Comparison of ENCODE assay signal across 9 cellular contexts in the genomic region with DNA sequence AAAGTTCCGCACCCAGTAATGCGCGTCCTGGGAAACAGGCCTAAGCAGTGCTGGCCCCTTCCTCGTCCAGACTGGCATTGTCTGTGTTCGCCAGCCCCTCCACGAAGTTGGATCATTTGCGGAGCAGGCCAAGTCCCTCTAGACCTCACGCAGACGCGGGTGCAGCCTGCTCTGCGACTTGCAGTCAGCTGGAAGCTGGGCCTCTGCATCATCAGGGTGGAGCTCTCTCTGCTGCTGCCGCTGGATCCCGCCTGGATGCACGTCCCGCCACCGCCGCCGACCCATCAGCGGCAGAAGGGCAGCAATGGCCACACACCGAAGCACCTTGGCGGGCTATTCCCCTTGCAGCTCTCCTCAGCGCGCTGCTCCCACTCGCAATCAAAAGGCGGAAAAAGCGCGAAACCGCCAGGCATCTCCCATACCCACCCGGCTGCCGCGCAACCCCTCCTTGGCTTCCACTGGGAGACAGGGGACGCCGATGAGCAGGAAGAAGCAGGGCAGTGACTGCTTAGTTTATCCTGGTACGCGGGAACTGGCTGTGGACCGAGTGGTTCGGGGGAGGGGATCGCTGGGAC. TPM values are rescaled to one million over a fixed set of nuclear protein-coding genes. Genes with fewer than 3 reads are reported as not detected.
A peak's percentile ranks its signal among the peaks of the same experiment; 100 is the strongest.
DNase-seq lines count a peak whose midpoint lies in the region; ATAC-seq and TF ChIP-seq lines count a peak whose summit lies in the region.
"Had no signal": no experiment of that assay in that cellular context is flagged by ENCODE, and none has a peak within 500 bp of the region (broad histone marks: within the 10 kb centered on the region; RNA-seq: fewer than 3 reads in every experiment).

No MANE protein-coding gene starts in this region.

- DNase-seq in BJ (ENCODE audit: low read depth) (no peak), NCI-H2227 (lab: John Stamatoyannopoulos, UW; ENCODE audit: unreplicated experiment) (peak; percentile 82), esophagus muscularis mucosa (ENCODE audit: extremely low spot score) (peak; percentile 60), nephron progenitor cell (peak; percentile 62), OCI-M2 (lab: John Stamatoyannopoulos, UW; ENCODE audit: unreplicated experiment) (no peak), NCI-H2029 treated with DMSO at 0.1 percent for 48 hours (lab: John Stamatoyannopoulos, UW) (no peak)
- no peak for DNase-seq in stimulated activated CD8-positive, alpha-beta memory T cell treated with anti-CD3 and anti-CD28 coated beads, Interleukin-4, amount 100 ng/mL, for 48 hours

- peaks cover 13% of the 10 kb centered on the region for H3K27me3 Mint-ChIP-seq in nephron progenitor cell (ENCODE audit: low read depth, poor library complexity)

- peaks cover 0 to 12% (median 11%) of the 10 kb centered on the region in 4 donors for H3K4me1 ChIP-seq in esophagus muscularis mucosa

- peak; percentile 48 for TF ChIP-seq CTCF in BJ (IDR thresholded peaks at IDR 0.05; ENCODE audit: insufficient read depth, low read depth, low read length)
- TF ChIP-seq CTCF in esophagus muscularis mucosa (IDR thresholded peaks at IDR 0.05), result no peak
- no peak for TF ChIP-seq CTCF in nephron progenitor cell (IDR thresholded peaks at IDR 0.05)

- CTCF ChIA-PET in BJ (lab: Yijun Ruan, JAX), result interaction anchor here (0.9 to 3.3 kb wide), 6 partner anchors 10 to 261 kb away, joined by 3 to 20 read pairs (median 10); no protein-coding TSS in a partner anchor

- TF ChIP-seq EP300 in esophagus muscularis mucosa (IDR thresholded peaks at IDR 0.05), result no peak

- peak overlapping the region in 2 of 4 donors; percentile 42 to 48 for H3K27ac ChIP-seq in esophagus muscularis mucosa (replicated peaks in 1 of 4)

- peaks cover 35% of the 10 kb centered on the region for H3K4me1 Mint-ChIP-seq in nephron progenitor cell

- POLR2A ChIA-PET in BJ (lab: Charles Lee), result no interaction called here

- H3K36me3 ChIP-seq in BJ (ENCODE audit: control insufficient read depth, insufficient read depth, low read length) (no peaks in the 10 kb centered on the region), esophagus muscularis mucosa (no peaks in the 10 kb centered on the region)

- intact Hi-C loops in esophagus muscularis mucosa (cut with DNase I), result no loop called here

- H3K27me3 ChIP-seq in BJ (ENCODE audit: control insufficient read depth, insufficient read depth, low read length), result no peaks in the 10 kb centered on the region
- H3K27me3 ChIP-seq in esophagus muscularis mucosa, result peaks cover 0 to 70% (median 2%) of the 10 kb centered on the region in 4 donors

- TF ChIP-seq POLR2A in esophagus muscularis mucosa (IDR thresholded peaks at IDR 0.05; ENCODE audit: low read depth), result no peak

- WGBS in esophagus muscularis mucosa, result 0% methylated on average over 5 of the region's 38 CpGs

- no peak overlapping the region for H3K27ac Mint-ChIP-seq in nephron progenitor cell

- ATAC-seq in GM21619 (IDR thresholded peaks at IDR 0.05; ENCODE audit: unreplicated experiment), result no peak
- ATAC-seq: Panc1 had no signal

- H3K36me3 Mint-ChIP-seq in nephron progenitor cell (ENCODE audit: low read depth), result no peaks in the 10 kb centered on the region

- H3K9me3 ChIP-seq in esophagus muscularis mucosa, result no peaks in the 10 kb centered on the region

- peak overlapping the region; percentile 81 for H3K4me3 Mint-ChIP-seq in nephron progenitor cell

- H3K4me3 ChIP-seq in BJ (ENCODE audit: low read depth, low read length) (peak overlapping the region; percentile 49), esophagus muscularis mucosa (peak overlapping the region; percentile 35 to 54 (median 37))

- no peaks in the 10 kb centered on the region for H3K9me3 Mint-ChIP-seq in nephron progenitor cell

RNA-seq across cellular contexts. Expression of a gene that starts 34.1 kb away (rescaled TPM):
- 0.26 and 0.49 TPM in 2 replicates for polyA plus RNA-seq in BJ (2011; rRNA removed)
- polyA minus RNA-seq in BJ (2011; rRNA and poly(A)+ RNA removed), result 0.52 TPM in 1 of 2 replicates, not detected in the other
- total RNA-seq in esophagus muscularis mucosa, result not detected

Comparison
In these comparisons a context has a peak if more than half of its experiments do, and no peak if none do; other contexts are left out.
1. DNase-seq: peak in NCI-H2227 (single experiment), esophagus muscularis mucosa (single experiment) and nephron progenitor cell (single experiment); none in BJ (single experiment), stimulated activated CD8-positive, alpha-beta memory T cell treated with anti-CD3 and anti-CD28 coated beads, Interleukin-4, amount 100 ng/mL, for 48 hours (single experiment), OCI-M2 (single experiment) and NCI-H2029 treated with DMSO at 0.1 percent for 48 hours (single experiment).